Comparison of ENCODE assay signal across 8 cellular contexts in the genomic region with DNA sequence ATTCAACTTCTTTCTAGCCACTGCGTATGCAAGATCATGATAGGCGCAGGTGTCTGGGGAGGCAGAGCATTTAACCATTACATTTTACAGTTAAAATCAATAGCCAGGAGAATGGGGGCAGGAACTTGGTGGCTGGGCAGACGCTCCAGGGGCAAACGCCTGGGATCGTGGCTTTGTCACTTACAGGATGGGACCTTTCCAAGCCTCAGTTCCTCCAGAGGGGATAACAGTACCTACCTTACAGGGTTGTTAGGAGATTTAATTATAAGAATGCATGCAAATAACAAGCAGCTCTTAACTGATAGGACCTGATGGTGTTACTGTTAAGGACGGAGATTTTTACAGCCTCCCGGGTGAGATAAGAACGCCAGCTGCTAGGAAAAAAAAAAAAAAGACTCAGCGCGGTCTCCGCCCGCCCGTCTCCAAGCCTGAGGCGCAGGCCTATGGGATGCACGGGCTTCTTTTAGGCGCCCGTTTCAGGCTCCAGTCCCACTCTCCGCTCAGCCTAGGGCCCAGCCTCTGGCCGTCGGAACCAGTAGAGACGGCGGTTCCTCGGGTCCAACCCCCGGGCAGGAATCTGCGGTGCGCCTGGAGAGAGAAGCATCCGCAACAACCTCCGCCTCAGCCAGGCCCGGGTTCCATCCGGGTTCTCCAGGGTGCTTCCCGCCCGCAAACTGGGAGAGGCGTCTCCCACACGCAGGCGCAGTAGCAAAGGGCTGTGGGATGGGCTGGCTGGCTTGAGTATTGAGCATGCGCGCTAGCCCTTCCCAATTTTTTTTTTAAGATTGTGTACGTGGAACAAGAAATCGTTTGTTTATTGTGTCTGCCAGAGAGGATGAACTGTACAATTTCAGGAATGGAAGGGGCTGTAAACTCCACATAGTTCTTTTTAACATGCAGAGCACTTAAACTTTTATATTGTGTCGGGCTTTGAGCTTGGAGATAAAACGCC. TPM values are rescaled to one million over a fixed set of nuclear protein-coding genes. Genes with fewer than 3 reads are reported as not detected.
DNase-seq lines count a peak whose midpoint lies in the region; ATAC-seq and TF ChIP-seq lines count a peak whose summit lies in the region.

A gene (minus strand): TSS at position 653 of the 952 bp plus-strand sequence. CDS start 4,564 bp downstream, outside the sequence.

- H3K9me3 Mint-ChIP-seq in CD8-positive, alpha-beta memory T cell = no peaks in the 10 kb centered on the region
- H3K9me3 Mint-ChIP-seq in activated CD4-positive, alpha-beta memory T cell treated with anti-CD3 and anti-CD28 coated beads, Interleukin-2, amount 10 ng/mL, durations not matched to agents 7 days and 5 days = no peaks in the 10 kb centered on the region

- POLR2A ChIA-PET in CD8-positive, alpha-beta memory T cell (lab: Charles Lee) = no interaction called here
- POLR2A ChIA-PET in activated CD4-positive, alpha-beta memory T cell treated with anti-CD3 and anti-CD28 coated beads, Interleukin-2, amount 10 ng/mL, durations not matched to agents 7 days and 5 days (lab: Charles Lee) = interaction anchor here (1.0 to 3.0 kb wide), 3 partner anchors 19 to 24 kb away, joined by 3 to 13 read pairs (median 9); a partner anchor contains a TSS

- peaks cover 10% of the 10 kb centered on the region for H3K4me1 ChIP-seq in CD8-positive, alpha-beta memory T cell (ENCODE audit: insufficient read depth, low read length)
- H3K4me1 ChIP-seq in ectodermal cell (ENCODE audit: control insufficient read depth, insufficient read depth, low read length) = peaks cover 8% of the 10 kb centered on the region
- peaks cover 0 to 7% of the 10 kb centered on the region in 2 donors for H3K4me1 ChIP-seq in lung (ENCODE audit: control insufficient read depth in 2 of 2, insufficient read depth in 2 of 2, low read length in 2 of 2)

- H3K4me3 Mint-ChIP-seq in CD8-positive, alpha-beta memory T cell = peak within 1 kb of the TSS; percentile 85 to 94 (median 92)
- peak within 1 kb of the TSS; percentile 75 for H3K4me3 Mint-ChIP-seq in activated CD4-positive, alpha-beta memory T cell treated with anti-CD3 and anti-CD28 coated beads, Interleukin-2, amount 10 ng/mL, durations not matched to agents 7 days and 5 days

- H3K27ac ChIP-seq in CD8-positive, alpha-beta memory T cell (ENCODE audit: low read depth, low read length) = peak within 1 kb of the TSS; percentile 34
- H3K27ac ChIP-seq in HL-60 (replicated peaks) (peak within 1 kb of the TSS; percentile 74), ectodermal cell (ENCODE audit: insufficient read depth, low read depth, low read length, poor library complexity, severe bottlenecking) (peak within 1 kb of the TSS; percentile 77), lung (ENCODE audit: low read depth in 1 of 2, low read length in 1 of 2) (peak within 1 kb of the TSS; percentile 90 to 93)

- TF ChIP-seq CTCF in HL-60 (IDR thresholded peaks at IDR 0.05; ENCODE audit: insufficient read depth, low read length) (no peak), lung (IDR thresholded peaks at IDR 0.05; ENCODE audit: control extremely low read depth, extremely low read depth) (no peak)

- H3K4me1 Mint-ChIP-seq in CD8-positive, alpha-beta memory T cell = peaks cover 11 to 27% (median 22%) of the 10 kb centered on the region in 3 donors
- peaks cover 17% of the 10 kb centered on the region for H3K4me1 Mint-ChIP-seq in activated CD4-positive, alpha-beta memory T cell treated with anti-CD3 and anti-CD28 coated beads, Interleukin-2, amount 10 ng/mL, durations not matched to agents 7 days and 5 days

- H3K27me3 ChIP-seq in CD8-positive, alpha-beta memory T cell (ENCODE audit: insufficient read depth, low read length, poor library complexity, severe bottlenecking) = no peaks in the 10 kb centered on the region
- H3K27me3 ChIP-seq in HL-60 (ENCODE audit: insufficient read depth, poor library complexity, severe bottlenecking) (no peaks in the 10 kb centered on the region), ectodermal cell (ENCODE audit: control insufficient read depth, insufficient read depth, low read length, poor library complexity, severe bottlenecking) (no peaks in the 10 kb centered on the region), lung (ENCODE audit: control insufficient read depth, insufficient read depth) (no peaks in the 10 kb centered on the region)

- H3K27me3 Mint-ChIP-seq in CD8-positive, alpha-beta memory T cell = no peaks in the 10 kb centered on the region
- no peaks in the 10 kb centered on the region for H3K27me3 Mint-ChIP-seq in activated CD4-positive, alpha-beta memory T cell treated with anti-CD3 and anti-CD28 coated beads, Interleukin-2, amount 10 ng/mL, durations not matched to agents 7 days and 5 days

- H3K36me3 ChIP-seq in CD8-positive, alpha-beta memory T cell (ENCODE audit: insufficient read depth, low read length) = peaks cover 6% of the 10 kb centered on the region
- H3K36me3 ChIP-seq in ectodermal cell (ENCODE audit: control insufficient read depth, insufficient read depth, low read length) = peaks cover 22% of the 10 kb centered on the region
- H3K36me3 ChIP-seq in lung (ENCODE audit: control insufficient read depth in 2 of 2, insufficient read depth in 2 of 2, low read length in 2 of 2) = peaks cover 11 to 16% of the 10 kb centered on the region in 2 donors

- no peaks in the 10 kb centered on the region for H3K9me3 ChIP-seq in CD8-positive, alpha-beta memory T cell (ENCODE audit: low read length)
- H3K9me3 ChIP-seq in ectodermal cell (ENCODE audit: control insufficient read depth, low read length) = no peaks in the 10 kb centered on the region
- no peaks in the 10 kb centered on the region for H3K9me3 ChIP-seq in lung (ENCODE audit: control insufficient read depth in 2 of 2, insufficient read depth in 1 of 2, low read length in 1 of 2)

- ATAC-seq in GM19467 (IDR thresholded peaks at IDR 0.05; ENCODE audit: unreplicated experiment) (peak; percentile 78), lung (ENCODE audit: insufficient read depth, low FRiP score) (peak; percentile 94)

- 6% methylated on average over 41 of the region's 41 CpGs for WGBS in ectodermal cell, 2 experiments
- 1% methylated on average over 41 of the region's 41 CpGs for WGBS in lung, 2 donors

- peaks cover 9 to 41% (median 10%) of the 10 kb centered on the region in 3 donors for H3K36me3 Mint-ChIP-seq in CD8-positive, alpha-beta memory T cell
- peaks cover 17% of the 10 kb centered on the region for H3K36me3 Mint-ChIP-seq in activated CD4-positive, alpha-beta memory T cell treated with anti-CD3 and anti-CD28 coated beads, Interleukin-2, amount 10 ng/mL, durations not matched to agents 7 days and 5 days (ENCODE audit: low read depth)

- H3K4me3 ChIP-seq in CD8-positive, alpha-beta memory T cell (ENCODE audit: low read length) = peak within 1 kb of the TSS; percentile 64
- peak within 1 kb of the TSS; percentile 72 for H3K4me3 ChIP-seq in HL-60 (replicated peaks; ENCODE audit: insufficient read depth, low read length)
- peak within 1 kb of the TSS; percentile 88 for H3K4me3 ChIP-seq in ectodermal cell (ENCODE audit: insufficient read depth, low read depth, low read length)
- peak within 1 kb of the TSS; percentile 73 for H3K4me3 ChIP-seq in lung

- H3K27ac Mint-ChIP-seq in CD8-positive, alpha-beta memory T cell = peak within 1 kb of the TSS; percentile 58 to 93 (median 78)
- peak within 1 kb of the TSS; percentile 38 for H3K27ac Mint-ChIP-seq in activated CD4-positive, alpha-beta memory T cell treated with anti-CD3 and anti-CD28 coated beads, Interleukin-2, amount 10 ng/mL, durations not matched to agents 7 days and 5 days

- DNase-seq in CD8-positive, alpha-beta memory T cell = peak; percentile 51 to 71 (median 64)
- DNase-seq in HL-60 (ENCODE audit: low read depth in 1 of 2, low spot score in 1 of 2) (peak; percentile 78 to 88), NCI-H82 treated with DMSO at 0.1 percent for 48 hours (lab: John Stamatoyannopoulos, UW; ENCODE audit: unreplicated experiment) (peak; percentile 84), lung (ENCODE audit: low spot score) (peak; percentile 92)
- peak; percentile 75 for DNase-seq in activated CD4-positive, alpha-beta memory T cell treated with anti-CD3 and anti-CD28 coated beads, Interleukin-2, amount 10 ng/mL, durations not matched to agents 7 days and 5 days
- DNase-seq in stimulated activated CD4-positive, alpha-beta T cell treated with anti-CD3 and anti-CD28 coated beads, TNF-alpha, amount 100 ng/mL, for 24 hours (ENCODE audit: low read depth in 3 of 3) = peak; percentile 46 to 80 (median 48)

- CTCF ChIA-PET in CD8-positive, alpha-beta memory T cell (lab: Charles Lee) = interaction anchor here (1.2 to 1.6 kb wide), 3 partner anchors 9 to 40 kb away, joined by 3 to 4 read pairs (median 3); a partner anchor contains a TSS
- CTCF ChIA-PET in activated CD4-positive, alpha-beta memory T cell treated with anti-CD3 and anti-CD28 coated beads, Interleukin-2, amount 10 ng/mL, durations not matched to agents 7 days and 5 days (lab: Charles Lee) = interaction anchor here (0.7 to 2.0 kb wide), 5 partner anchors 8 to 410 kb away, joined by 3 to 12 read pairs (median 5); a partner anchor contains a TSS

RNA-seq across cellular contexts. Expression of the gene that starts here (rescaled TPM):
- total RNA-seq in CD8-positive, alpha-beta memory T cell = 1 to 10 TPM; 1.0 to 1.2 TPM
- polyA plus RNA-seq in CD8-positive, alpha-beta memory T cell = 0.12 TPM
- total RNA-seq in activated CD4-positive, alpha-beta memory T cell treated with anti-CD3 and anti-CD28 coated beads, Interleukin-2, amount 10 ng/mL, durations not matched to agents 7 days and 5 days = 1 to 10 TPM in 1 of 2 experiments, under 1 TPM in 1; 0.95 to 1.0 TPM
- 14.1 TPM for polyA plus RNA-seq in ectodermal cell (2013, experiment 1 of 4)
- 12.1 TPM for polyA plus RNA-seq in ectodermal cell (2013, experiment 2 of 4)
- 11.2 TPM for polyA plus RNA-seq in ectodermal cell (2013, experiment 3 of 4)
- polyA plus RNA-seq in ectodermal cell (2013, experiment 4 of 4) = 12.7 TPM
- 10 to 100 TPM in 1 of 2 donors, 1 to 10 TPM in 1; 3.0 to 12.3 TPM for total RNA-seq in lung
- polyA plus RNA-seq in lung = 1 to 10 TPM; 1.1 to 4.3 TPM

Comparison
In these comparisons a context has a peak if more than half of its experiments do, and no peak if none do; other contexts are left out.
1. Peak in every context shown above with its lines: DNase-seq, ATAC-seq, H3K4me3 ChIP-seq and H3K27ac ChIP-seq.
2. H3K27ac ChIP-seq: peak in every context shown above with its lines; median percentile 92 in lung; 77 in ectodermal cell; 74 in HL-60; 34 in CD8-positive, alpha-beta memory T cell.